8 cellular contexts compared by ENCODE assay signal in the genomic region with DNA sequence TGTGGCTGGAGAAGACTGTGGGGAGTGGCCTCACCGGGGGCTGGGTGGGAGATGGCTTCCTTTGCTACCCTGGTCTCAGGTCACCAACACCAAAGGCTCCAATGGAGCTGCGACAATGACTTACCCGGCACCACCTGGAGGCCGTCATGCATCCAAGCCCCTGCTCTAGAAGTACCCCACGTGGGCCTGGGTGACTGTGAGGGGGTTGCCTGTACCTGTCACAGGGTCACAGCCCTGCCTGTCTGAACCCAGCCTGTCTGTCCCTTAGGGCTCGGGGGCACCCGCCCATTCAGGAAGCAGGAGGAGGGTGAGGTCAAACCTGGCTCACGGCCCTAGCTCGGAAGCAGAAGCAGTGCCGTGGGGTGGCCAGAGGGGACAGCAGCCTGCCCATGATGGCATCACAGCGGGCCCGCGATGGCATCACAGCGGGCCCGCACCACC. TPM values are rescaled to one million over a fixed set of nuclear protein-coding genes. Genes with fewer than 3 reads are reported as not detected.
DNase-seq lines count a peak whose midpoint lies in the region; ATAC-seq, FAIRE-seq and TF ChIP-seq lines count a peak whose summit lies in the region.

No MANE protein-coding gene starts in this region.

- no peak overlapping the region for H2AFZ ChIP-seq in H1 (ENCODE audit: low read length)

- no peak for ATAC-seq in GM18511 (IDR thresholded peaks at IDR 0.05; ENCODE audit: unreplicated experiment)
- no peak for ATAC-seq in GM21381 (IDR thresholded peaks at IDR 0.05; ENCODE audit: unreplicated experiment)

- peak overlapping the region in 4 of 8 donors; percentile 15 to 86 (median 60) for H3K27ac Mint-ChIP-seq in CD8-positive, alpha-beta memory T cell

- no peak overlapping the region for H4K91ac ChIP-seq in H1 (replicated peaks; ENCODE audit: insufficient read length, low read length)

- H4K5ac ChIP-seq in H1 (ENCODE audit: insufficient read length, low read depth, low read length), result no peak overlapping the region

- peak overlapping the region in 1 of 7 donors; percentile 52 for H3K4me3 Mint-ChIP-seq in CD8-positive, alpha-beta memory T cell

- POLR2A ChIA-PET in CD8-positive, alpha-beta memory T cell (lab: Charles Lee), result interaction anchor here (1.1 kb wide), 1 partner anchor 75 kb away, joined by 3 read pairs; no protein-coding TSS in a partner anchor
- POLR2A ChIA-PET in H1 (lab: Charles Lee; ENCODE audit: partially characterized antibody), result interaction anchor here (1.1 to 1.3 kb wide), 2 partner anchors 10 to 67 kb away, joined by 3 to 4 read pairs; no protein-coding TSS in a partner anchor

- peaks cover 25 to 29% (median 26%) of the 10 kb centered on the region in 3 donors for H3K4me1 Mint-ChIP-seq in CD8-positive, alpha-beta memory T cell

- H3K79me1 ChIP-seq in H1 (ENCODE audit: low read depth, low read length), result no peaks in the 10 kb centered on the region

- CTCF ChIA-PET in CD8-positive, alpha-beta memory T cell (lab: Charles Lee), result interaction anchor here (0.6 to 13.5 kb wide), 5 partner anchors 16 to 153 kb away, joined by 3 to 162 read pairs (median 8); no protein-coding TSS in a partner anchor
- CTCF ChIA-PET in H1 (lab: Charles Lee; ENCODE audit: partially characterized antibody), result interaction anchor here (0.6 to 21.5 kb wide), 8 partner anchors 10 to 296 kb away, joined by 3 to 473 read pairs (median 3); no protein-coding TSS in a partner anchor

- WGBS in H1 (ENCODE audit: extremely low coverage in 1 of 2, insufficient coverage in 1 of 2, insufficient read length in 1 of 2, insufficient replicate concordance in 2 of 2, low coverage in 1 of 2, low lambda C conversion rate in 2 of 2, missing lambda C conversion rate in 1 of 2), 2 experiments, result 88% methylated on average over 15 of the region's 15 CpGs; no CpG with 5 or more reads in 1 of the 2 experiments

- FAIRE-seq in H1 (lab: Jason Lieb, UNC), result no peak
- no peak for FAIRE-seq in D721Med (lab: Jason Lieb, UNC)

- no peak overlapping the region for H3K18ac ChIP-seq in H1 (ENCODE audit: extremely low read depth, low read length)

- H3K56ac ChIP-seq in H1 (replicated peaks; ENCODE audit: insufficient read length, low read depth, low read length), result no peak overlapping the region

- H3K4ac ChIP-seq in H1 (replicated peaks; ENCODE audit: insufficient read length, low read depth, low read length), result no peak overlapping the region

- H3K4me2 ChIP-seq in H1 (ENCODE audit: insufficient read depth in 1 of 2, low read depth in 2 of 2, low read length in 2 of 2), result no peak overlapping the region

- no peaks in the 10 kb centered on the region for H3K79me2 ChIP-seq in H1 (ENCODE audit: control insufficient read depth in 1 of 2, insufficient read depth in 2 of 2, low read length in 2 of 2)

- peak overlapping the region; percentile 39 for H3K27ac ChIP-seq in CD8-positive, alpha-beta memory T cell (ENCODE audit: low read depth, low read length)
- peak overlapping the region; percentile 32 to 69 (median 58) for H3K27ac ChIP-seq in Peyer's patch
- H3K27ac ChIP-seq in H1 (ENCODE audit: low read depth, low read length), result no peak overlapping the region
- peak overlapping the region; percentile 55 for H3K27ac ChIP-seq in neutrophil

- no peak overlapping the region for H3K23ac ChIP-seq in H1 (ENCODE audit: insufficient read length)

- H3K9me3 ChIP-seq in CD8-positive, alpha-beta memory T cell (ENCODE audit: low read length), result no peaks in the 10 kb centered on the region
- H3K9me3 ChIP-seq in Peyer's patch (no peaks in the 10 kb centered on the region), H1 (ENCODE audit: insufficient read depth in 2 of 2, low read depth in 1 of 2, low read length in 1 of 2) (no peaks in the 10 kb centered on the region), neutrophil (no peaks in the 10 kb centered on the region)

- no peak overlapping the region for H3K4me3 ChIP-seq in CD8-positive, alpha-beta memory T cell (ENCODE audit: low read length)
- no peak overlapping the region for H3K4me3 ChIP-seq in Peyer's patch
- H3K4me3 ChIP-seq in H1 (ENCODE audit: extremely low read depth in 1 of 4, insufficient read depth in 2 of 4, low read depth in 3 of 4, low read length in 4 of 4), result no peak overlapping the region
- H3K4me3 ChIP-seq in neutrophil (ENCODE audit: low read depth in 1 of 2, low read length in 1 of 2), result no peak overlapping the region

- H3K36me3 ChIP-seq in CD8-positive, alpha-beta memory T cell (ENCODE audit: insufficient read depth, low read length), result no peaks in the 10 kb centered on the region
- no peaks in the 10 kb centered on the region for H3K36me3 ChIP-seq in Peyer's patch
- no peaks in the 10 kb centered on the region for H3K36me3 ChIP-seq in H1 (ENCODE audit: control insufficient read depth in 2 of 4, insufficient read depth in 4 of 4, low read length in 3 of 4)
- no peaks in the 10 kb centered on the region for H3K36me3 ChIP-seq in neutrophil

- H2BK12ac ChIP-seq in H1 (ENCODE audit: low read depth, low read length), result no peak overlapping the region

- H3K14ac ChIP-seq in H1 (ENCODE audit: insufficient read length), result no peak overlapping the region

- H3K36me3 Mint-ChIP-seq in CD8-positive, alpha-beta memory T cell, result peaks cover 0 to 2% (median 0%) of the 10 kb centered on the region in 3 donors

- peak overlapping the region; percentile 20; the same call in 1 of the 2 replicates for H4K8ac ChIP-seq in H1 (ENCODE audit: extremely low read depth, insufficient read depth, low read length)

- H3K23me2 ChIP-seq in H1 (ENCODE audit: low read depth, low read length), result no peaks in the 10 kb centered on the region

- TF ChIP-seq POLR2A in Peyer's patch (IDR thresholded peaks at IDR 0.05) (no peak), H1 (IDR thresholded peaks at IDR 0.05; ENCODE audit: control extremely low read depth in 1 of 2, low read depth in 2 of 2, low read length in 2 of 2) (no peak)

- H3K4me1 ChIP-seq in CD8-positive, alpha-beta memory T cell (ENCODE audit: insufficient read depth, low read length), result peaks cover 6% of the 10 kb centered on the region
- H3K4me1 ChIP-seq in Peyer's patch, result peaks cover 0 to 56% (median 6%) of the 10 kb centered on the region in 4 donors
- H3K4me1 ChIP-seq in H1 (replicated peaks in 1 of 4; ENCODE audit: control insufficient read depth in 3 of 4, insufficient read depth in 4 of 4, low read length in 3 of 4), result no peaks in the 10 kb centered on the region
- H3K4me1 ChIP-seq in neutrophil (ENCODE audit: control insufficient read depth in 1 of 2, insufficient read depth in 1 of 2, low read depth in 1 of 2, low read length in 1 of 2), result peaks cover 4 to 13% of the 10 kb centered on the region in 2 experiments

- TF ChIP-seq CTCF in Peyer's patch (IDR thresholded peaks at IDR 0.05) (peak in 1 of 6 experiments; percentile 14), H1 (IDR thresholded peaks at IDR 0.05; ENCODE audit: control extremely low read depth in 1 of 3, insufficient read depth in 1 of 3, low read depth in 1 of 3, low read length in 3 of 3) (no peak), neutrophil (IDR thresholded peaks at IDR 0.05) (no peak), D721Med (IDR thresholded peaks at IDR 0.05; ENCODE audit: insufficient read depth, missing control alignments) (no peak)

- no peak overlapping the region for H2AK5ac ChIP-seq in H1 (ENCODE audit: low read depth, low read length)

- no peak overlapping the region for H2BK5ac ChIP-seq in H1 (ENCODE audit: low read depth, low read length)

- no peak overlapping the region for H2BK120ac ChIP-seq in H1 (replicated peaks; ENCODE audit: low read depth, low read length)

- H3K27me3 Mint-ChIP-seq in CD8-positive, alpha-beta memory T cell, result no peaks in the 10 kb centered on the region

- H3K9me3 Mint-ChIP-seq in CD8-positive, alpha-beta memory T cell, result no peaks in the 10 kb centered on the region

- no peaks in the 10 kb centered on the region for H3K27me3 ChIP-seq in CD8-positive, alpha-beta memory T cell (ENCODE audit: insufficient read depth, low read length, poor library complexity, severe bottlenecking)
- H3K27me3 ChIP-seq in Peyer's patch (no peaks in the 10 kb centered on the region), H1 (replicated peaks in 1 of 4; ENCODE audit: control insufficient read depth in 3 of 4, extremely low read depth in 1 of 4, insufficient read depth in 3 of 4, low read length in 3 of 4) (no peaks in the 10 kb centered on the region), neutrophil (no peaks in the 10 kb centered on the region)

- no peak overlapping the region for H3K9ac ChIP-seq in H1 (replicated peaks in 1 of 4; ENCODE audit: extremely low read depth in 1 of 4, low read depth in 3 of 4, low read length in 3 of 4)

- H2BK20ac ChIP-seq in H1 (ENCODE audit: low read length), result no peak overlapping the region

- no peak overlapping the region for H2BK15ac ChIP-seq in H1 (ENCODE audit: low read length)

- no peak for DNase-seq in CD8-positive, alpha-beta memory T cell
- DNase-seq in Peyer's patch (peak in 2 of 3 donors; percentile 25 to 56), H1 (ENCODE audit: low read depth in 1 of 2, low spot score in 2 of 2) (no peak), D721Med (ENCODE audit: insufficient read length, low spot score) (no peak), COR-L47 (lab: John Stamatoyannopoulos, UW) (no peak)

- TF ChIP-seq EP300 in H1 (IDR thresholded peaks at IDR 0.05; ENCODE audit: borderline replicate concordance in 1 of 2, low read depth in 2 of 2, low read length in 2 of 2), result no peak

- H4K20me1 ChIP-seq in H1 (replicated peaks in 1 of 2; ENCODE audit: control insufficient read depth in 1 of 2, insufficient read depth in 2 of 2, low read length in 2 of 2), result peaks cover 0 to 12% of the 10 kb centered on the region in 2 experiments

- TF ChIP-seq RAD21 in H1 (IDR thresholded peaks at IDR 0.05 in 1 of 2, conservative IDR thresholded peaks at IDR 0.05 in 1 of 2; ENCODE audit: low read depth in 2 of 2, low read length in 2 of 2), result no peak

RNA-seq across cellular contexts. Expression of gene ABCB9, which starts 18.9 kb away (rescaled TPM):
- total RNA-seq in CD8-positive, alpha-beta memory T cell, result 1 to 10 TPM; 3.7 to 3.9 TPM
- polyA plus RNA-seq in CD8-positive, alpha-beta memory T cell, result 0.99 TPM
- 10 to 100 TPM in 3 of 4 donors, 1 to 10 TPM in 1; 8.8 to 29.7 (median 17.4) TPM for total RNA-seq in Peyer's patch
- total RNA-seq in H1 (2021; fragmentation: NEBNext Ultra II Directional; extraction: Animal tissue kit (Norgen Biotek cat#: 25700)), result 6.3 and 8.0 TPM in 2 replicates
- 3.8 and 5.0 TPM in 2 replicates for polyA plus RNA-seq in H1 (2011; rRNA removed)
- polyA plus RNA-seq in H1 (2011; cell fraction: cytosol; rRNA removed), result 4.0 TPM
- 7.8 TPM for polyA plus RNA-seq in H1 (2011; cell fraction: nucleus; rRNA removed)
- 1.7 to 3.8 TPM (median 3.3 TPM) in 4 replicates for polyA plus RNA-seq in H1 (2012, experiment 1 of 2)
- polyA plus RNA-seq in H1 (2012, experiment 2 of 2), result 3.3 TPM
- 3.2 TPM for polyA plus RNA-seq in H1 (2013, experiment 1 of 2)
- polyA plus RNA-seq in H1 (2013, experiment 2 of 2), result 3.4 TPM
- polyA minus RNA-seq in H1 (2011; rRNA and poly(A)+ RNA removed), result 6.1 and 7.9 TPM in 2 replicates
- polyA minus RNA-seq in H1 (2011; cell fraction: cytosol; rRNA and poly(A)+ RNA removed), result 6.6 TPM
- polyA minus RNA-seq in H1 (2011; cell fraction: nucleus; rRNA and poly(A)+ RNA removed), result 9.2 TPM

RNA-seq across cellular contexts. Expression of gene OGFOD2, which starts 27.7 kb away (rescaled TPM):
- total RNA-seq in CD8-positive, alpha-beta memory T cell, result 10 to 100 TPM; 27.7 to 29.5 TPM
- polyA plus RNA-seq in CD8-positive, alpha-beta memory T cell, result 14.9 TPM
- 10 to 100 TPM; 29.9 to 37.1 (median 31.4) TPM for total RNA-seq in Peyer's patch
- total RNA-seq in H1 (2021; fragmentation: NEBNext Ultra II Directional; extraction: Animal tissue kit (Norgen Biotek cat#: 25700)), result 17.3 and 17.4 TPM in 2 replicates
- 20.3 and 35.6 TPM in 2 replicates for polyA plus RNA-seq in H1 (2011; rRNA removed)
- polyA plus RNA-seq in H1 (2011; cell fraction: cytosol; rRNA removed), result 27.1 TPM
- polyA plus RNA-seq in H1 (2011; cell fraction: nucleus; rRNA removed), result 58.8 TPM
- 6.5 to 12.5 TPM (median 11.5 TPM) in 4 replicates for polyA plus RNA-seq in H1 (2012, experiment 1 of 2)
- polyA plus RNA-seq in H1 (2012, experiment 2 of 2), result 9.1 TPM
- polyA plus RNA-seq in H1 (2013, experiment 1 of 2), result 5.4 TPM
- polyA plus RNA-seq in H1 (2013, experiment 2 of 2), result 5.4 TPM
- 10.5 and 13.0 TPM in 2 replicates for polyA minus RNA-seq in H1 (2011; rRNA and poly(A)+ RNA removed)
- 10.9 TPM for polyA minus RNA-seq in H1 (2011; cell fraction: cytosol; rRNA and poly(A)+ RNA removed)
- 27.0 TPM for polyA minus RNA-seq in H1 (2011; cell fraction: nucleus; rRNA and poly(A)+ RNA removed)

RNA-seq across cellular contexts. Expression of gene ARL6IP4, which starts 33.1 kb away (rescaled TPM):
- total RNA-seq in CD8-positive, alpha-beta memory T cell, result 100 to 1,000 TPM; 172 to 181 TPM
- 246 TPM for polyA plus RNA-seq in CD8-positive, alpha-beta memory T cell
- total RNA-seq in Peyer's patch, result 100 to 1,000 TPM; 155 to 216 (median 180) TPM
- 109 and 115 TPM in 2 replicates for total RNA-seq in H1 (2021; fragmentation: NEBNext Ultra II Directional; extraction: Animal tissue kit (Norgen Biotek cat#: 25700))
- 76.4 and 97.6 TPM in 2 replicates for polyA plus RNA-seq in H1 (2011; rRNA removed)
- 167 TPM for polyA plus RNA-seq in H1 (2011; cell fraction: cytosol; rRNA removed)
- 189 TPM for polyA plus RNA-seq in H1 (2011; cell fraction: nucleus; rRNA removed)
- polyA plus RNA-seq in H1 (2012, experiment 1 of 2), result 132 to 155 TPM (median 146 TPM) in 4 replicates
- 99.7 TPM for polyA plus RNA-seq in H1 (2012, experiment 2 of 2)
- polyA plus RNA-seq in H1 (2013, experiment 1 of 2), result 111 TPM
- 111 TPM for polyA plus RNA-seq in H1 (2013, experiment 2 of 2)
- polyA minus RNA-seq in H1 (2011; rRNA and poly(A)+ RNA removed), result 18.1 and 21.2 TPM in 2 replicates
- polyA minus RNA-seq in H1 (2011; cell fraction: cytosol; rRNA and poly(A)+ RNA removed), result 44.5 TPM
- polyA minus RNA-seq in H1 (2011; cell fraction: nucleus; rRNA and poly(A)+ RNA removed), result 19.1 TPM

RNA-seq across cellular contexts. Expression of gene VPS37B, which starts 51.4 kb away (rescaled TPM):
- 10 to 100 TPM; 19.3 to 19.9 TPM for total RNA-seq in CD8-positive, alpha-beta memory T cell
- polyA plus RNA-seq in CD8-positive, alpha-beta memory T cell, result 30.6 TPM
- 10 to 100 TPM; 49.5 to 92.8 (median 58.4) TPM for total RNA-seq in Peyer's patch
- 11.9 and 13.1 TPM in 2 replicates for total RNA-seq in H1 (2021; fragmentation: NEBNext Ultra II Directional; extraction: Animal tissue kit (Norgen Biotek cat#: 25700))
- 15.7 and 17.2 TPM in 2 replicates for polyA plus RNA-seq in H1 (2011; rRNA removed)
- 10.8 TPM for polyA plus RNA-seq in H1 (2011; cell fraction: cytosol; rRNA removed)
- 12.1 TPM for polyA plus RNA-seq in H1 (2011; cell fraction: nucleus; rRNA removed)
- 6.6 to 13.4 TPM (median 11.1 TPM) in 4 replicates for polyA plus RNA-seq in H1 (2012, experiment 1 of 2)
- 12.1 TPM for polyA plus RNA-seq in H1 (2012, experiment 2 of 2)
- polyA plus RNA-seq in H1 (2013, experiment 1 of 2), result 7.0 TPM
- polyA plus RNA-seq in H1 (2013, experiment 2 of 2), result 7.9 TPM
- polyA minus RNA-seq in H1 (2011; rRNA and poly(A)+ RNA removed), result 4.0 and 5.7 TPM in 2 replicates
- polyA minus RNA-seq in H1 (2011; cell fraction: cytosol; rRNA and poly(A)+ RNA removed), result 8.7 TPM
- polyA minus RNA-seq in H1 (2011; cell fraction: nucleus; rRNA and poly(A)+ RNA removed), result 7.7 TPM

Comparison
In these comparisons a context has a peak if more than half of its experiments do, and no peak if none do; other contexts are left out.
1. DNase-seq: peak in Peyer's patch (2 of 3); none in CD8-positive, alpha-beta memory T cell (0 of 5), H1 (0 of 2), D721Med (single experiment) and COR-L47 (single experiment).